Comparison of ENCODE assay signal across 19 cellular contexts in genomic region chr3:195773956-195774537, GRCh38. TPM values are rescaled to one million over a fixed set of nuclear protein-coding genes. Genes with fewer than 3 reads are reported as not detected.
"Had no signal": no experiment of that assay in that cellular context is flagged by ENCODE, and none has a peak within 500 bp of the region (broad histone marks: within the 10 kb centered on the region; RNA-seq: fewer than 3 reads in every experiment).

No MANE protein-coding gene starts in this region.

- H3K27me3 ChIP-seq: right atrium auricular region, testis, upper lobe of left lung had no signal

- H3K27ac ChIP-seq: esophagus muscularis mucosa, prostate gland, right atrium auricular region, skin epidermis, testis, upper lobe of left lung had no signal

- H3K36me3 ChIP-seq: esophagus muscularis mucosa, prostate gland, right atrium auricular region, upper lobe of left lung had no signal

- H3K4me3 ChIP-seq: esophagus muscularis mucosa, lung, prostate gland, right atrium auricular region, skin epidermis, testis, upper lobe of left lung had no signal

- ATAC-seq: activated T-cell treated with anti-CD3 and anti-CD28 coated beads, Interleukin-2, amount 50 U/mL, for 72 hours; stimulated activated memory B cell treated with anti-CD40 and anti-IgM and Interleukin-4, amounts not matched to agents 10 μg/mL and 1 μg/mL and 100 μg/mL, for 72 hours; T-cell had no signal

- H3K4me1 ChIP-seq: esophagus muscularis mucosa, prostate gland, right atrium auricular region, testis, upper lobe of left lung had no signal

- FAIRE-seq: astrocyte, bronchial epithelial cell had no signal

- DNase-seq: activated CD8-positive, alpha-beta memory T cell treated with anti-CD3 and anti-CD28 coated beads for 24 hours; activated naive CD4-positive, alpha-beta T cell treated with anti-CD3 and anti-CD28 coated beads, Interleukin-2, amount 50 U/mL, for 16 hours; activated T-cell treated with anti-CD3 and anti-CD28 coated beads, Interleukin-2, amount 50 U/mL, for 72 hours; effector CD4-positive, alpha-beta T cell; left cardiac atrium; stimulated activated CD4-positive, alpha-beta T cell treated with anti-CD3 and anti-CD28 coated beads, Interleukin-4, amount 100 ng/mL, for 4 hours; testis had no signal

- H3K9me3 ChIP-seq: esophagus muscularis mucosa, prostate gland, right atrium auricular region, testis, upper lobe of left lung had no signal

RNA-seq across cellular contexts. Expression of gene MUC4, which starts 37.7 kb away (rescaled TPM):
- total RNA-seq: left cardiac atrium, myocyte had no signal
- polyA plus RNA-seq: neural cell had no signal

RNA-seq across cellular contexts. Expression of gene MUC20, which starts 53.3 kb away (rescaled TPM):
- total RNA-seq: astrocyte had no signal
